23 cellular contexts compared by ENCODE assay signal in genomic region chr12:92292016-92292415, GRCh38.
A peak's percentile ranks its signal among the peaks of the same experiment; 100 is the strongest.
DNase-seq lines count a peak whose midpoint lies in the region; ATAC-seq, FAIRE-seq and TF ChIP-seq lines count a peak whose summit lies in the region.
"Had no signal": no experiment of that assay in that cellular context is flagged by ENCODE, and none has a peak within 500 bp of the region (broad histone marks: within the 10 kb centered on the region; RNA-seq: fewer than 3 reads in every experiment).

No MANE protein-coding gene starts in this region.

- DNase-seq in GM19239 (ENCODE audit: insufficient read length, low spot score): no peak
- DNase-seq in mesothelial cell of epicardium (ENCODE audit: low spot score in 2 of 2, unreplicated experiment in 2 of 2): no peak
- DNase-seq in vagina (ENCODE audit: extremely low spot score in 2 of 2): no peak
- no peak for DNase-seq in H4 (ENCODE audit: low spot score)
- DNase-seq in activated CD8-positive, alpha-beta memory T cell treated with anti-CD3 and anti-CD28 coated beads, Interleukin-2, amount 50 U/mL, for 4 hours: no peak
- DNase-seq: CD4-positive, alpha-beta memory T cell; DMS153; EL; GM23248; HCEC 1CT; MV-4-11; NCI-H187; NCI-H226; NCI-H524; SIG-M5 had no signal

- ATAC-seq in GM21825 (IDR thresholded peaks at IDR 0.05; ENCODE audit: unreplicated experiment): no peak
- ATAC-seq: A549, K562, SK-N-SH treated with all-trans-retinoic acid at 6 μM for 48 hours had no signal

- no peaks in the 10 kb centered on the region for H3K36me3 Mint-ChIP-seq in mesothelial cell of epicardium
- H3K36me3 Mint-ChIP-seq: CD4-positive, alpha-beta memory T cell had no signal

- H3K4me3 ChIP-seq in vagina: no peak overlapping the region
- H3K4me3 ChIP-seq: A549, BLaER1, GM23248, K562 had no signal

- no peak overlapping the region for H3K4me3 Mint-ChIP-seq in mesothelial cell of epicardium
- H3K4me3 Mint-ChIP-seq: CD4-positive, alpha-beta memory T cell had no signal

- no peaks in the 10 kb centered on the region for H3K36me3 ChIP-seq in vagina
- H3K36me3 ChIP-seq: BLaER1 had no signal

- intact Hi-C loops in vagina (cut with DNase I): no loop called here

- peaks cover 4% of the 10 kb centered on the region for H3K9me3 Mint-ChIP-seq in mesothelial cell of epicardium

- H3K27ac ChIP-seq in vagina: peak overlapping the region; percentile 11
- H3K27ac ChIP-seq: A549, BLaER1, GM23248, RWPE1 had no signal

- no peaks in the 10 kb centered on the region for H3K27me3 Mint-ChIP-seq in mesothelial cell of epicardium (ENCODE audit: low read depth)
- H3K27me3 Mint-ChIP-seq: CD4-positive, alpha-beta memory T cell had no signal

- peak; percentile 18 for FAIRE-seq in GM19239 (lab: Jason Lieb, UNC)
- FAIRE-seq in endometrium (lab: Jason Lieb, UNC): peak; percentile 69
- FAIRE-seq: A549, GM18507, K562 had no signal

- peaks cover 28% of the 10 kb centered on the region for H3K4me1 Mint-ChIP-seq in mesothelial cell of epicardium

- no peaks in the 10 kb centered on the region for H3K27me3 ChIP-seq in vagina
- H3K27me3 ChIP-seq: BLaER1 had no signal

- no peaks in the 10 kb centered on the region for H3K9me3 ChIP-seq in vagina
- H3K9me3 ChIP-seq: A549, BLaER1 had no signal

- H3K27ac Mint-ChIP-seq in mesothelial cell of epicardium: peak overlapping the region; percentile 5

- H3K4me1 ChIP-seq in vagina: peaks cover 11% of the 10 kb centered on the region
- H3K4me1 ChIP-seq: A549, BLaER1 had no signal

- TF ChIP-seq POLR2A in vagina (IDR thresholded peaks at IDR 0.05): no peak

- TF ChIP-seq CTCF in mesothelial cell of epicardium (IDR thresholded peaks at IDR 0.05; ENCODE audit: unreplicated experiment) (no peak), vagina (IDR thresholded peaks at IDR 0.05) (no peak)
